ENCODE assay signal across 1 cellular context in genomic region chr14:71202881-71203280, GRCh38.
TF ChIP-seq lines count a peak whose summit lies in the region.

No MANE protein-coding gene starts in this region.

TF ChIP-seq in IMR-90, 13 proteins besides CTCF, POLR2A, EP300 and RAD21:
- TF ChIP-seq NFE2L2 (IDR thresholded peaks at IDR 0.05; ENCODE audit: low read depth, low read length) (no peak), RCOR1 (IDR thresholded peaks at IDR 0.05; ENCODE audit: insufficient replicate concordance, low read length) (no peak), CHD1 (IDR thresholded peaks at IDR 0.05; ENCODE audit: low read depth, low read length) (no peak), SMC3 (IDR thresholded peaks at IDR 0.05; ENCODE audit: low read depth, low read length) (no peak), MAZ (IDR thresholded peaks at IDR 0.05; ENCODE audit: borderline replicate concordance, low read depth, low read length) (no peak), CEBPB (IDR thresholded peaks at IDR 0.05; ENCODE audit: low read depth, low read length) (no peak), MXI1 (IDR thresholded peaks at IDR 0.05; ENCODE audit: borderline replicate concordance, low read depth, low read length) (no peak), ELK1 (IDR thresholded peaks at IDR 0.05; ENCODE audit: borderline replicate concordance, low read depth, low read length) (no peak), RFX5 (IDR thresholded peaks at IDR 0.05; ENCODE audit: low read depth, low read length) (no peak), BHLHE40 (IDR thresholded peaks at IDR 0.05; ENCODE audit: low read depth, low read length) (no peak), USF2 (IDR thresholded peaks at IDR 0.05; ENCODE audit: low read depth, low read length) (no peak), FOS (IDR thresholded peaks at IDR 0.05; ENCODE audit: low read depth, low read length) (no peak), MAFK (IDR thresholded peaks at IDR 0.05; ENCODE audit: low read depth, low read length) (no peak)
